8 cellular contexts compared by ENCODE assay signal in the genomic region with DNA sequence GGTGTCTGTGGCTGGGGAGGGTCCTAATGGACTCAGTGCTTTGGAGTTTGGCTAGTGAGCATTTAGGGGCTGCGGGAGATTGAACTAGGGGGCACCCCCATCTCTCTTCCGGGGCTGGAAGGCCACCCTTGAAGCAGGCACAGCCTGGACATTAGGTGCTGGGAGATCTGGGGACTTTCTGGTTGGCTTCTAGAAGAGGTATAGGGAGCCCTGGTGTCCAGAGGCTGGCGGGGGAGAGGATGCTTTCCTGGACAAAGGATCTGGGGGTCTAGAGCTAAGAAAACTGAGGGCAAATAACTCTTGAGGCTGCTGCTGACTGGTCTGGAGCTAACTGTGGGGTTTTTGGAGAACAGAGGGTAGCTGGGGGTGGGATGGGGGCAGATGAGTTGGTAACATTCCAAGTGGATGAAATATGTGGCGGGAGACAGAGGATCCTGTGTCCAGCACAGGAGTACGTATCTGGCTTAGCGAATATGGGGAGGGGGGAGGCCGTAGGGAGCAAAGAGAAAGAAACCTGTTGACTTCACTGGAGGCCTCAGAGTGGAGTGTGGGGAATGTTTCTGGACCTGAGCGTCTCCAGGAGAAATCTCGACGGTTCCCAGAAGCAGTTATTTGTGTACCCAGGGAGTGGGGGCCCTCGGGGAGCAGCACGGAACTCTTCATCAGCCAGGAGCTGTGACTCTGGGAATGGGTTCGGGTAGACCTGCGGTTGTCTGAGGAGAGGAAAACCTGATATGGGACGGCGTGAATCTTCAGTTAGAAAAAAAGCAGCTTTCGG. TPM values are rescaled to one million over a fixed set of nuclear protein-coding genes. Genes with fewer than 3 reads are reported as not detected.
DNase-seq lines count a peak whose midpoint lies in the region; ATAC-seq and TF ChIP-seq lines count a peak whose summit lies in the region.

No MANE protein-coding gene starts in this region.

- H3K9ac ChIP-seq in colonic mucosa (ENCODE audit: low read depth in 2 of 2, low read length in 2 of 2) = peak overlapping the region; percentile 95 to 100

- H3K4me1 Mint-ChIP-seq in mesothelial cell of epicardium = peaks cover 33% of the 10 kb centered on the region

- intact Hi-C loops in colonic mucosa (cut with DNase I) (loop anchor here (5.0 kb wide), 1 partner anchor 42 kb away; no protein-coding TSS in a partner anchor), aorta (cut with DNase I) (loop anchor here (2.0 to 5.0 kb wide), 2 partner anchors 42 to 43 kb away; no protein-coding TSS in a partner anchor)

- DNase-seq in NCI-H2107 treated with DMSO at 0.1 percent for 48 hours (lab: John Stamatoyannopoulos, UW; ENCODE audit: unreplicated experiment) (peak; percentile 13), NCI-H2107 (lab: John Stamatoyannopoulos, UW) (no peak), RPMI8226 (peak; percentile 3), colonic mucosa (peak; percentile 38), mesothelial cell of epicardium (ENCODE audit: low spot score in 2 of 2, unreplicated experiment in 2 of 2) (peak in 1 of 2 experiments; percentile 42), aorta (no peak), NCI-H2029 (lab: John Stamatoyannopoulos, UW) (no peak), NCI-H226 (no peak)

- H3K36me3 Mint-ChIP-seq in mesothelial cell of epicardium = peaks cover 2% of the 10 kb centered on the region

- peak overlapping the region; percentile 99 for H3K27ac Mint-ChIP-seq in mesothelial cell of epicardium

- no peaks in the 10 kb centered on the region for H3K9me3 Mint-ChIP-seq in mesothelial cell of epicardium

- H3K4me1 ChIP-seq in colonic mucosa (peaks cover 7% of the 10 kb centered on the region), aorta (ENCODE audit: control insufficient read depth in 1 of 2, insufficient read depth in 2 of 2, low read length in 2 of 2) (no peaks in the 10 kb centered on the region)

- TF ChIP-seq CTCF in colonic mucosa (IDR thresholded peaks at IDR 0.05) (no peak), mesothelial cell of epicardium (IDR thresholded peaks at IDR 0.05; ENCODE audit: unreplicated experiment) (no peak)

- H3K27me3 Mint-ChIP-seq in mesothelial cell of epicardium (ENCODE audit: low read depth) = no peaks in the 10 kb centered on the region

- H3K27me3 ChIP-seq in colonic mucosa = no peaks in the 10 kb centered on the region
- no peaks in the 10 kb centered on the region for H3K27me3 ChIP-seq in aorta (ENCODE audit: control insufficient read depth in 1 of 2, insufficient read depth in 2 of 2, low read length in 1 of 2)

- H3K4me3 Mint-ChIP-seq in mesothelial cell of epicardium = peak overlapping the region; percentile 98

- H3K27ac ChIP-seq in colonic mucosa (peak overlapping the region; percentile 99), aorta (ENCODE audit: low read depth in 1 of 2, low read length in 2 of 2) (peak overlapping the region in 1 of 2 donors; percentile 32)

- H3K36me3 ChIP-seq in colonic mucosa = peaks cover 27% of the 10 kb centered on the region
- no peaks in the 10 kb centered on the region for H3K36me3 ChIP-seq in aorta (ENCODE audit: control insufficient read depth in 1 of 2, insufficient read depth in 2 of 2, low read length in 1 of 2)

- H3K9me3 ChIP-seq in colonic mucosa = no peaks in the 10 kb centered on the region
- no peaks in the 10 kb centered on the region for H3K9me3 ChIP-seq in aorta (ENCODE audit: control insufficient read depth, low read length)

- H3K4me3 ChIP-seq in colonic mucosa (peak overlapping the region; percentile 99), aorta (ENCODE audit: low read length in 2 of 2) (peak overlapping the region; percentile 69 to 73)

- no peak for ATAC-seq in aorta (ENCODE audit: low FRiP score)

- 5 to 7% methylated on average over 17 of the region's 17 CpGs for WGBS in aorta, 2 donors

RNA-seq across cellular contexts. Expression of gene HNRNPUL1, which starts 1.4 kb away (rescaled TPM):
- total RNA-seq in colonic mucosa (100 to 1,000 TPM; 179 to 233 TPM), mesothelial cell of epicardium (246 to 262 TPM (median 249 TPM) in 3 replicates), aorta (100 to 1,000 TPM; 155 to 156 TPM)
- 10 to 100 TPM; 59.5 to 82.5 TPM for polyA plus RNA-seq in aorta

RNA-seq across cellular contexts. Expression of gene CCDC97, which starts 44.4 kb away (rescaled TPM):
- total RNA-seq in colonic mucosa = 10 to 100 TPM; 20.6 to 30.5 TPM
- total RNA-seq in mesothelial cell of epicardium = 40.5 to 41.9 TPM (median 40.6 TPM) in 3 replicates
- 10 to 100 TPM; 18.7 to 24.3 TPM for total RNA-seq in aorta
- polyA plus RNA-seq in aorta = 10 to 100 TPM in 1 of 2 donors, 1 to 10 TPM in 1; 7.0 to 10.8 TPM

RNA-seq across cellular contexts. Expression of gene AXL, which starts 46.5 kb away (rescaled TPM):
- total RNA-seq in colonic mucosa (10 to 100 TPM in 1 of 2 donors, 1 to 10 TPM in 1; 6.2 to 21.4 TPM), mesothelial cell of epicardium (60.0 to 61.0 TPM (median 60.6 TPM) in 3 replicates), aorta (100 to 1,000 TPM; 106 TPM)
- polyA plus RNA-seq in aorta = 10 to 100 TPM; 14.8 to 44.6 TPM

Comparison
In these comparisons a context has a peak if more than half of its experiments do, and no peak if none do; other contexts are left out.
1. DNase-seq: peak in NCI-H2107 treated with DMSO at 0.1 percent for 48 hours (single experiment), RPMI8226 (single experiment) and colonic mucosa (single experiment); none in NCI-H2107 (single experiment), aorta (0 of 2), NCI-H2029 (single experiment) and NCI-H226 (single experiment).